Comparison of ENCODE assay signal across 1 cellular context in the genomic region with DNA sequence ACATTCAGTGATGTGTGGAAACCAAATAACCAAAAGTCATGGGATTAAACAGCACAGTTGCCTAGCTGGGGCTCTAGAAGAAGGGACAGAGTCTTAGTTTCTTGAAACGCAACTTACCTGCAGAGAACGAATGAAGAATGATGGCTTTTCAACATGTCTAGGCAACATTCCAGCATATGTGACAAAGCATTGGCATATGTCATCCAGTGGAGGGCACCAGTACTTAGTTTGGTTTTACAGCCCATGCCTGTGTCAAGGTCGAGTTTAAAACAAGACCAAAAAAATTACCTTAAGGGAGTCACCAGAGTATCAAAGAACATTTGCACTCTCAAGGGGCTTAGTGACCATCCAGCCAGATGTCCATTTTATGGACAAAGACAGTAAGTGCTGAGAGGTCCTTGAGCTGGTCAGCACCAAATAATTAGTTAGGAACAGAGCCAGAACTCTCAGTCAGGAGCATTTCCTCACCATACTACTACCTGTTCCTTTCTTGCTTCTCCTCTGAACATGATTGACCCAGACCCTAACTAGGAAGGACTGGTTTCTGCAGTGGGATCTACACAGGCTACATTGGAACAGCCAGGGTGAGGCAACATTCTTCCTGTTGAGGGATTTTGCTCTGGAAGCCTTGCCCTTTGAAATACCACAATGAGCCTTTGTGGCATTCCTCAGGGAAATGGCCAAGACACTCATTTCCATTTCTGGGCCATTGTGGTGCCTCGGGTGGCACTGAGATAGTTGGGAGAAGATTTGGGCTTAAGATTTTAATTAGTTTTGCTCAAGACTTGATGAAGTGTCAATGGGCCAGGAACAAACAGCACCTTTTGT.
TF ChIP-seq lines count a peak whose summit lies in the region.

No MANE protein-coding gene starts in this region.

TF ChIP-seq in WTC11, 78 proteins besides CTCF, POLR2A, EP300 and RAD21 (continued from another document):
- TF ChIP-seq, protein P1, sequence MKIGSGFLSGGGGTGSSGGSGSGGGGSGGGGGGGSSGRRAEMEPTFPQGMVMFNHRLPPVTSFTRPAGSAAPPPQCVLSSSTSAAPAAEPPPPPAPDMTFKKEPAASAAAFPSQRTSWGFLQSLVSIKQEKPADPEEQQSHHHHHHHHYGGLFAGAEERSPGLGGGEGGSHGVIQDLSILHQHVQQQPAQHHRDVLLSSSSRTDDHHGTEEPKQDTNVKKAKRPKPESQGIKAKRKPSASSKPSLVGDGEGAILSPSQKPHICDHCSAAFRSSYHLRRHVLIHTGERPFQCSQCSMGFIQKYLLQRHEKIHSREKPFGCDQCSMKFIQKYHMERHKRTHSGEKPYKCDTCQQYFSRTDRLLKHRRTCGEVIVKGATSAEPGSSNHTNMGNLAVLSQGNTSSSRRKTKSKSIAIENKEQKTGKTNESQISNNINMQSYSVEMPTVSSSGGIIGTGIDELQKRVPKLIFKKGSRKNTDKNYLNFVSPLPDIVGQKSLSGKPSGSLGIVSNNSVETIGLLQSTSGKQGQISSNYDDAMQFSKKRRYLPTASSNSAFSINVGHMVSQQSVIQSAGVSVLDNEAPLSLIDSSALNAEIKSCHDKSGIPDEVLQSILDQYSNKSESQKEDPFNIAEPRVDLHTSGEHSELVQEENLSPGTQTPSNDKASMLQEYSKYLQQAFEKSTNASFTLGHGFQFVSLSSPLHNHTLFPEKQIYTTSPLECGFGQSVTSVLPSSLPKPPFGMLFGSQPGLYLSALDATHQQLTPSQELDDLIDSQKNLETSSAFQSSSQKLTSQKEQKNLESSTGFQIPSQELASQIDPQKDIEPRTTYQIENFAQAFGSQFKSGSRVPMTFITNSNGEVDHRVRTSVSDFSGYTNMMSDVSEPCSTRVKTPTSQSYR (CRISPR knock-in tag; IDR thresholded peaks at IDR 0.05), result no peak
- no peak for TF ChIP-seq JUN (CRISPR knock-in tag; IDR thresholded peaks at IDR 0.05)
- TF ChIP-seq, protein P2, sequence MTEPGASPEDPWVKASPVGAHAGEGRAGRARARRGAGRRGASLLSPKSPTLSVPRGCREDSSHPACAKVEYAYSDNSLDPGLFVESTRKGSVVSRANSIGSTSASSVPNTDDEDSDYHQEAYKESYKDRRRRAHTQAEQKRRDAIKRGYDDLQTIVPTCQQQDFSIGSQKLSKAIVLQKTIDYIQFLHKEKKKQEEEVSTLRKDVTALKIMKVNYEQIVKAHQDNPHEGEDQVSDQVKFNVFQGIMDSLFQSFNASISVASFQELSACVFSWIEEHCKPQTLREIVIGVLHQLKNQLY (CRISPR knock-in tag; IDR thresholded peaks at IDR 0.05), result no peak
- TF ChIP-seq, protein P3, sequence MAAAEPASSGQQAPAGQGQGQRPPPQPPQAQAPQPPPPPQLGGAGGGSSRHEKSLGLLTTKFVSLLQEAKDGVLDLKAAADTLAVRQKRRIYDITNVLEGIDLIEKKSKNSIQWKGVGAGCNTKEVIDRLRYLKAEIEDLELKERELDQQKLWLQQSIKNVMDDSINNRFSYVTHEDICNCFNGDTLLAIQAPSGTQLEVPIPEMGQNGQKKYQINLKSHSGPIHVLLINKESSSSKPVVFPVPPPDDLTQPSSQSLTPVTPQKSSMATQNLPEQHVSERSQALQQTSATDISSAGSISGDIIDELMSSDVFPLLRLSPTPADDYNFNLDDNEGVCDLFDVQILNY (CRISPR knock-in tag; IDR thresholded peaks at IDR 0.05), result no peak
- TF ChIP-seq, protein P4, sequence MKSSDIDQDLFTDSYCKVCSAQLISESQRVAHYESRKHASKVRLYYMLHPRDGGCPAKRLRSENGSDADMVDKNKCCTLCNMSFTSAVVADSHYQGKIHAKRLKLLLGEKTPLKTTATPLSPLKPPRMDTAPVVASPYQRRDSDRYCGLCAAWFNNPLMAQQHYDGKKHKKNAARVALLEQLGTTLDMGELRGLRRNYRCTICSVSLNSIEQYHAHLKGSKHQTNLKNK (CRISPR knock-in tag; IDR thresholded peaks at IDR 0.05), result no peak
- no peak for TF ChIP-seq SOX15 (CRISPR knock-in tag; IDR thresholded peaks at IDR 0.05)
- no peak for TF ChIP-seq ATF2 (CRISPR knock-in tag; IDR thresholded peaks at IDR 0.05; ENCODE audit: borderline replicate concordance, low read depth)
- no peak for TF ChIP-seq IRF2 (CRISPR knock-in tag; IDR thresholded peaks at IDR 0.05; ENCODE audit: borderline replicate concordance, low read depth)
- no peak for TF ChIP-seq MYBL2 (CRISPR knock-in tag; IDR thresholded peaks at IDR 0.05)
- no peak for TF ChIP-seq ETV6 (CRISPR knock-in tag; IDR thresholded peaks at IDR 0.05)
